8 cellular contexts compared by ENCODE assay signal in genomic region chr15:72783563-72784232, GRCh38. TPM values are rescaled to one million over a fixed set of nuclear protein-coding genes. Genes with fewer than 3 reads are reported as not detected.
DNase-seq lines count a peak whose midpoint lies in the region; ATAC-seq, FAIRE-seq and TF ChIP-seq lines count a peak whose summit lies in the region.

Gene ADPGK, minus strand, starts transcription at chr15:72783758. Its CDS starts 67 bp downstream, at chr15:72783691.

- peaks cover 31% of the 10 kb centered on the region for H3K36me3 Mint-ChIP-seq in activated CD4-positive, alpha-beta T cell treated with anti-CD3 and anti-CD28 coated beads for 36 hours (ENCODE audit: low read depth)
- H3K36me3 Mint-ChIP-seq in chondrocyte (ENCODE audit: low read depth), result peaks cover 6% of the 10 kb centered on the region

- no peaks in the 10 kb centered on the region for H3K27me3 ChIP-seq in BE2C

- H3K27me3 Mint-ChIP-seq in activated CD4-positive, alpha-beta T cell treated with anti-CD3 and anti-CD28 coated beads for 36 hours, result no peaks in the 10 kb centered on the region
- no peaks in the 10 kb centered on the region for H3K27me3 Mint-ChIP-seq in chondrocyte (ENCODE audit: low read depth)

- ATAC-seq in HG03442 (IDR thresholded peaks at IDR 0.05; ENCODE audit: unreplicated experiment), result peak; percentile 73
- peak; percentile 80 for ATAC-seq in activated CD4-positive, alpha-beta T cell treated with anti-CD3 and anti-CD28 coated beads for 36 hours

- TF ChIP-seq CTCF in BE2C (IDR thresholded peaks at IDR 0.05; ENCODE audit: low read depth, low read length) (no peak), chondrocyte (IDR thresholded peaks at IDR 0.05) (no peak)

- H3K27ac Mint-ChIP-seq in activated CD4-positive, alpha-beta T cell treated with anti-CD3 and anti-CD28 coated beads for 36 hours, result peak within 1 kb of the TSS; percentile 99
- H3K27ac Mint-ChIP-seq in chondrocyte (ENCODE audit: unreplicated experiment), result peak within 1 kb of the TSS; percentile 95

- CTCF ChIA-PET in activated CD4-positive, alpha-beta T cell treated with anti-CD3 and anti-CD28 coated beads for 36 hours (lab: Charles Lee), result interaction anchor here (1.2 to 2.0 kb wide), 4 partner anchors 10 to 295 kb away, joined by 3 to 6 read pairs (median 4); no protein-coding TSS in a partner anchor

- H3K9me3 ChIP-seq in BE2C, result no peaks in the 10 kb centered on the region

- peak; percentile 93 for DNase-seq in BE2C
- DNase-seq in GM19239 (ENCODE audit: insufficient read length, low spot score), result peak; percentile 72
- DNase-seq in NCI-H524 (lab: John Stamatoyannopoulos, UW), result peak; percentile 90 to 95
- peak; percentile 95 for DNase-seq in activated CD4-positive, alpha-beta T cell treated with anti-CD3 and anti-CD28 coated beads for 36 hours
- peak; percentile 95 for DNase-seq in chondrocyte (ENCODE audit: low spot score)
- peak; percentile 89 for DNase-seq in kidney glomerular epithelial cell (lab: John Stamatoyannopoulos, UW)
- DNase-seq in stimulated activated CD4-positive, alpha-beta T cell treated with anti-CD3 and anti-CD28 coated beads, Interleukin-15, amount 100 ng/mL, for 48 hours (ENCODE audit: low read depth in 2 of 2), result peak; percentile 81 to 85

- peak; percentile 80 for FAIRE-seq in GM19239 (lab: Jason Lieb, UNC)

- H3K9me3 Mint-ChIP-seq in activated CD4-positive, alpha-beta T cell treated with anti-CD3 and anti-CD28 coated beads for 36 hours (ENCODE audit: low read depth), result no peaks in the 10 kb centered on the region
- no peaks in the 10 kb centered on the region for H3K9me3 Mint-ChIP-seq in chondrocyte (ENCODE audit: low read depth)

- intact Hi-C loops in activated CD4-positive, alpha-beta T cell treated with anti-CD3 and anti-CD28 coated beads for 36 hours (cut with DNase I, micrococcal nuclease), result loop anchor here (1.0 to 10.0 kb wide), 20 partner anchors 12 to 1211 kb away; partner anchors contain the start of genes BBS4 (in 2 of the 2), HIGD2B (in 2 of the 2), ARIH1 (in 1 of the 2) and HEXA (in 1 of the 2)

- H3K4me3 Mint-ChIP-seq in activated CD4-positive, alpha-beta T cell treated with anti-CD3 and anti-CD28 coated beads for 36 hours, result peak within 1 kb of the TSS; percentile 97
- peak within 1 kb of the TSS; percentile 86 for H3K4me3 Mint-ChIP-seq in chondrocyte (ENCODE audit: unreplicated experiment)

- no peaks in the 10 kb centered on the region for H3K4me1 ChIP-seq in BE2C

- H3K4me3 ChIP-seq in BE2C (ENCODE audit: low read depth, low read length), result peak within 1 kb of the TSS; percentile 91

- POLR2A ChIA-PET in activated CD4-positive, alpha-beta T cell treated with anti-CD3 and anti-CD28 coated beads for 36 hours (lab: Charles Lee), result no interaction called here

- H3K4me1 Mint-ChIP-seq in activated CD4-positive, alpha-beta T cell treated with anti-CD3 and anti-CD28 coated beads for 36 hours, result peaks cover 60% of the 10 kb centered on the region
- H3K4me1 Mint-ChIP-seq in chondrocyte (ENCODE audit: low read depth), result peaks cover 64% of the 10 kb centered on the region

- no peaks in the 10 kb centered on the region for H3K36me3 ChIP-seq in BE2C

RNA-seq across cellular contexts. Expression of gene ADPGK, which starts in this region (rescaled TPM):
- polyA plus RNA-seq in BE2C (2012; ENCODE audit: insufficient read depth, insufficient read length, low read depth), result 25.7 TPM
- total RNA-seq in activated CD4-positive, alpha-beta T cell treated with anti-CD3 and anti-CD28 coated beads for 36 hours, result 10 to 100 TPM; 58.0 to 70.8 TPM
- total RNA-seq in chondrocyte, result 33.0 to 56.9 TPM (median 34.7 TPM) in 3 replicates

Comparison
In these comparisons a context has a peak if more than half of its experiments do, and no peak if none do; other contexts are left out.
1. Peak in every context shown above with its lines: DNase-seq, ATAC-seq and H3K4me3 ChIP-seq.